ENCODE assay signal across 1 cellular context in genomic region chr17:73031472-73031871, GRCh38.
TF ChIP-seq lines count a peak whose summit lies in the region.

No MANE protein-coding gene starts in this region.

TF ChIP-seq in K562, 482 proteins besides CTCF, POLR2A, EP300 and RAD21 (continued from another document):
- TF ChIP-seq REST (CRISPR knock-in tag; IDR thresholded peaks at IDR 0.05; ENCODE audit: low read depth) (no peak), ARID2 (IDR thresholded peaks at IDR 0.05) (no peak), CREB3L1 (IDR thresholded peaks at IDR 0.05; ENCODE audit: borderline replicate concordance, low read depth) (peak; percentile 68; the same call in 1 of the 2 replicates), CUX1 (CRISPR knock-in tag; IDR thresholded peaks at IDR 0.05) (0 out of 2 replicates have a peak, but pooled peaks have one; percentile 16), MEIS2 (IDR thresholded peaks at IDR 0.05; ENCODE audit: partially characterized antibody) (no peak), NR2C2 (CRISPR knock-in tag; IDR thresholded peaks at IDR 0.05) (no peak), NR2C2 (tag; IDR thresholded peaks at IDR 0.05) (peak; percentile 70; the same call in 1 of the 2 replicates), MYNN (IDR thresholded peaks at IDR 0.05) (no peak), MYNN (CRISPR knock-in tag; IDR thresholded peaks at IDR 0.05) (no peak), ZFX (CRISPR knock-in tag; IDR thresholded peaks at IDR 0.05) (no peak), CREB3 (tag; conservative IDR thresholded peaks at IDR 0.05; ENCODE audit: low read depth) (no peak), TAL1 (IDR thresholded peaks at IDR 0.05) (no peak), RBM22 (IDR thresholded peaks at IDR 0.05; ENCODE audit: low read depth, low read length, poor library complexity, severe bottlenecking) (no peak), ZNF184 (CRISPR knock-in tag; IDR thresholded peaks at IDR 0.05) (no peak), ZNF586 (CRISPR knock-in tag; conservative IDR thresholded peaks at IDR 0.05) (no peak), ESRRA (IDR thresholded peaks at IDR 0.05; ENCODE audit: borderline replicate concordance, low read depth) (peak; percentile 85; the same call in 1 of the 2 replicates), THRA (IDR thresholded peaks at IDR 0.05) (peak; percentile 86), SRSF9 (IDR thresholded peaks at IDR 0.05; ENCODE audit: borderline replicate concordance, low read depth, low read length) (no peak), KLF13 (tag; IDR thresholded peaks at IDR 0.05; ENCODE audit: borderline replicate concordance, low read depth) (no peak), ZNF644 (tag; IDR thresholded peaks at IDR 0.05; ENCODE audit: low read depth) (no peak), BCOR (IDR thresholded peaks at IDR 0.05) (no peak), NR2C1 (IDR thresholded peaks at IDR 0.05) (no peak), NR2C1 (tag; IDR thresholded peaks at IDR 0.05) (peak; percentile 38; the same call in 1 of the 2 replicates), MIER1 (IDR thresholded peaks at IDR 0.05; ENCODE audit: low read depth) (no peak), PHB (CRISPR knock-in tag; IDR thresholded peaks at IDR 0.05) (no peak), TFE3 (CRISPR knock-in tag; IDR thresholded peaks at IDR 0.05) (no peak), NCOA1 (IDR thresholded peaks at IDR 0.05; ENCODE audit: low read depth) (peak; percentile 59; the same call in 1 of the 2 replicates), ZNF121 (CRISPR knock-in tag; conservative IDR thresholded peaks at IDR 0.05) (no peak), ZNF217 (CRISPR knock-in tag; IDR thresholded peaks at IDR 0.05) (no peak), NFIX (CRISPR knock-in tag; IDR thresholded peaks at IDR 0.05; ENCODE audit: low read depth) (no peak), ZNF444 (CRISPR knock-in tag; IDR thresholded peaks at IDR 0.05) (no peak), MCM2 (IDR thresholded peaks at IDR 0.05; ENCODE audit: low read depth) (no peak), U2AF1 (optimal IDR thresholded peaks at IDR 0.05; ENCODE audit: low read depth, low read length) (no peak), MLX (CRISPR knock-in tag; conservative IDR thresholded peaks at IDR 0.05) (no peak), SIX5 (IDR thresholded peaks at IDR 0.05; ENCODE audit: borderline replicate concordance in 1 of 2, insufficient read depth in 1 of 2, low read depth in 1 of 2, low read length in 2 of 2) (no peak), TCF7L2 (IDR thresholded peaks at IDR 0.05; ENCODE audit: low read depth, low read length) (no peak), THAP12 (CRISPR knock-in tag; IDR thresholded peaks at IDR 0.05) (no peak)
